ENCODE assay signal across 17 cellular contexts in genomic region chr20:40992349-40993113, GRCh38.
"Had no signal": no experiment of that assay in that cellular context is flagged by ENCODE, and none has a peak within 500 bp of the region (broad histone marks: within the 10 kb centered on the region; RNA-seq: fewer than 3 reads in every experiment).

No MANE protein-coding gene starts in this region.

- H2AFZ ChIP-seq: neural progenitor cell had no signal

- H3K27ac Mint-ChIP-seq: endodermal cell, neural progenitor cell, type B pancreatic cell had no signal

- DNase-seq: activated CD4-positive, alpha-beta T cell treated with anti-CD3 and anti-CD28 coated beads, Interleukin-2, amount 10 ng/mL, durations not matched to agents 7 days and 5 days; activated naive CD4-positive, alpha-beta T cell treated with anti-CD3 and anti-CD28 coated beads, Interleukin-2, amount 10 ng/mL, durations not matched to agents 7 days and 5 days; activated T-cell treated with anti-CD3 and anti-CD28 coated beads, Interleukin-2, amount 50 U/mL, for 24 hours; endodermal cell; head of caudate nucleus; left cardiac atrium; ovary; right lobe of liver; stimulated activated CD4-positive, alpha-beta T cell treated with anti-CD3 and anti-CD28 coated beads, Interleukin-4, amount 100 ng/mL, for 4 hours; stimulated activated CD8-positive, alpha-beta memory T cell treated with anti-CD3 and anti-CD28 coated beads, Interleukin-4, amount 100 ng/mL, for 48 hours; stimulated activated naive CD8-positive, alpha-beta T cell treated with anti-CD3 and anti-CD28 coated beads, Interleukin-15, amount 100 ng/mL, for 72 hours had no signal

- H3K9me3 Mint-ChIP-seq: activated CD4-positive, alpha-beta T cell treated with anti-CD3 and anti-CD28 coated beads, Interleukin-2, amount 10 ng/mL, durations not matched to agents 7 days and 5 days; activated naive CD4-positive, alpha-beta T cell treated with anti-CD3 and anti-CD28 coated beads, Interleukin-2, amount 10 ng/mL, durations not matched to agents 7 days and 5 days; activated T-cell treated with anti-CD3 and anti-CD28 coated beads, Interleukin-2, amount 50 U/mL, for 24 hours; endodermal cell; neural progenitor cell; stimulated activated naive CD8-positive, alpha-beta T cell treated with anti-CD3 and anti-CD28 coated beads, Interleukin-15, amount 100 ng/mL, for 72 hours; T-helper 2 cell treated with Interferon-gamma antibody and Interleukin-4, amounts not matched to agents 5 μg/mL and 100 μg/mL, for 36 hours; type B pancreatic cell had no signal

- H3K9ac ChIP-seq: neural progenitor cell had no signal

- H3K27me3 Mint-ChIP-seq: activated CD4-positive, alpha-beta T cell treated with anti-CD3 and anti-CD28 coated beads, Interleukin-2, amount 10 ng/mL, durations not matched to agents 7 days and 5 days; activated naive CD4-positive, alpha-beta T cell treated with anti-CD3 and anti-CD28 coated beads, Interleukin-2, amount 10 ng/mL, durations not matched to agents 7 days and 5 days; activated T-cell treated with anti-CD3 and anti-CD28 coated beads, Interleukin-2, amount 50 U/mL, for 24 hours; stimulated activated naive CD8-positive, alpha-beta T cell treated with anti-CD3 and anti-CD28 coated beads, Interleukin-15, amount 100 ng/mL, for 72 hours; type B pancreatic cell had no signal

- H3K36me3 ChIP-seq: ascending aorta, neural progenitor cell, ovary, right lobe of liver had no signal

- H3K27ac ChIP-seq: ascending aorta, neural progenitor cell, ovary had no signal

- H3K9me3 ChIP-seq: ascending aorta, ovary, right lobe of liver had no signal

- H3K4me3 ChIP-seq: ascending aorta, lung, neural progenitor cell, ovary, right lobe of liver, smooth muscle cell had no signal

- H3K4me1 ChIP-seq: ascending aorta, right lobe of liver had no signal

- H3K4me2 ChIP-seq: neural progenitor cell, smooth muscle cell had no signal

- H3K36me3 Mint-ChIP-seq: activated naive CD4-positive, alpha-beta T cell treated with anti-CD3 and anti-CD28 coated beads, Interleukin-2, amount 10 ng/mL, durations not matched to agents 7 days and 5 days; neural progenitor cell; type B pancreatic cell had no signal

- ATAC-seq: stimulated activated naive CD8-positive, alpha-beta T cell treated with anti-CD3 and anti-CD28 coated beads, Interleukin-15, amount 100 ng/mL, for 72 hours had no signal

- H3K27me3 ChIP-seq: ascending aorta, neural progenitor cell, ovary, right lobe of liver had no signal

- H3K4me3 Mint-ChIP-seq: activated CD4-positive, alpha-beta T cell treated with anti-CD3 and anti-CD28 coated beads, Interleukin-2, amount 10 ng/mL, durations not matched to agents 7 days and 5 days; activated naive CD4-positive, alpha-beta T cell treated with anti-CD3 and anti-CD28 coated beads, Interleukin-2, amount 10 ng/mL, durations not matched to agents 7 days and 5 days; activated T-cell treated with anti-CD3 and anti-CD28 coated beads, Interleukin-2, amount 50 U/mL, for 24 hours; endodermal cell; neural progenitor cell; stimulated activated naive CD8-positive, alpha-beta T cell treated with anti-CD3 and anti-CD28 coated beads, Interleukin-15, amount 100 ng/mL, for 72 hours; type B pancreatic cell had no signal
